Comparison of ENCODE assay signal across 12 cellular contexts in the genomic region with DNA sequence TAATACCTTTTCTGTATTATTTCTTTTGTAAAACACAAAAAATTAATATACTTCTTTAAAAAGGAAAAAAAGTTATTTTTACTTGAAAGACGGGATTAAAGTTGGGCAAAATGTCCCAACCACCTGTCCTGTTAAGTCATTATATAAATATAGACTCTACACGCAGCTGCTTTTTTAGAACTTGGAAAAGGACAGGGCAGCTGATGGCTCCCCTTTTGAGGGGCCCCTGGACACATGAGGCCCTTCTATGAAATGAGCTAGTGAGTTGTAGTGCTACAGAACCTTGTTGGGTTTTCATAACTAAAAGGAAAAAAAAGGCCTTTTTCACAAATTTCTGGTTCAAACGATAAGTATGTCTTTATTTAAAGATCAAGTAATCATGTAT. TPM values are rescaled to one million over a fixed set of nuclear protein-coding genes. Genes with fewer than 3 reads are reported as not detected.
DNase-seq lines count a peak whose midpoint lies in the region; ATAC-seq, FAIRE-seq and TF ChIP-seq lines count a peak whose summit lies in the region.
"Had no signal": no experiment of that assay in that cellular context is flagged by ENCODE, and none has a peak within 500 bp of the region (broad histone marks: within the 10 kb centered on the region; RNA-seq: fewer than 3 reads in every experiment).

No MANE protein-coding gene starts in this region.

- CTCF ChIA-PET in activated CD8-positive, alpha-beta T cell treated with anti-CD3 and anti-CD28 coated beads for 36 hours (lab: Charles Lee): interaction anchor here (1.1 kb wide), 1 partner anchor 153 kb away, joined by 4 read pairs; no protein-coding TSS in a partner anchor

- WGBS in smooth muscle cell (ENCODE audit: low lambda C conversion rate): 83% methylated on average over 3 of the region's 3 CpGs

- H3K9me3 ChIP-seq in keratinocyte (ENCODE audit: control insufficient read depth, low read depth, low read length) (no peaks in the 10 kb centered on the region), smooth muscle cell (replicated peaks; ENCODE audit: low read depth) (no peaks in the 10 kb centered on the region)
- H3K9me3 ChIP-seq: heart left ventricle, upper lobe of right lung had no signal

- H3K27me3 Mint-ChIP-seq in activated T-cell treated with anti-CD3 and anti-CD28 coated beads, Interleukin-2, amount 50 U/mL, for 4 hours (ENCODE audit: low read depth): no peaks in the 10 kb centered on the region
- H3K27me3 Mint-ChIP-seq in activated CD8-positive, alpha-beta T cell treated with anti-CD3 and anti-CD28 coated beads for 36 hours: no peaks in the 10 kb centered on the region

- peak overlapping the region; percentile 73 for H3K4me2 ChIP-seq in keratinocyte (ENCODE audit: control insufficient read depth, extremely low read depth, insufficient read depth, low read depth, low read length)
- H3K4me2 ChIP-seq in smooth muscle cell: peak overlapping the region; percentile 85

- peak overlapping the region; percentile 89 for H2AFZ ChIP-seq in keratinocyte (ENCODE audit: control insufficient read depth, low read length)
- H2AFZ ChIP-seq in smooth muscle cell (ENCODE audit: low read depth): no peak overlapping the region

- no peaks in the 10 kb centered on the region for H4K20me1 ChIP-seq in keratinocyte (ENCODE audit: control insufficient read depth, extremely low read depth, insufficient read depth, low read length)
- no peaks in the 10 kb centered on the region for H4K20me1 ChIP-seq in smooth muscle cell (ENCODE audit: low read depth)

- FAIRE-seq in keratinocyte (lab: Jason Lieb, UNC): no peak

- H3K27ac ChIP-seq in keratinocyte (ENCODE audit: control insufficient read depth, insufficient read depth, low read length) (no peak overlapping the region), smooth muscle cell (ENCODE audit: low read depth) (no peak overlapping the region), coronary artery (no peak overlapping the region)
- H3K27ac ChIP-seq: heart left ventricle had no signal

- H3K9me3 Mint-ChIP-seq in activated T-cell treated with anti-CD3 and anti-CD28 coated beads, Interleukin-2, amount 50 U/mL, for 4 hours: no peaks in the 10 kb centered on the region
- H3K9me3 Mint-ChIP-seq in activated CD8-positive, alpha-beta T cell treated with anti-CD3 and anti-CD28 coated beads for 36 hours: no peaks in the 10 kb centered on the region

- H3K9ac ChIP-seq in keratinocyte (ENCODE audit: control insufficient read depth, extremely low read depth, insufficient read depth, low read length): no peak overlapping the region
- no peak overlapping the region for H3K9ac ChIP-seq in smooth muscle cell (ENCODE audit: low read depth)

- H3K27me3 ChIP-seq in keratinocyte (ENCODE audit: control insufficient read depth, extremely low read depth, insufficient read depth, low read length) (no peaks in the 10 kb centered on the region), smooth muscle cell (ENCODE audit: low read depth) (no peaks in the 10 kb centered on the region)
- H3K27me3 ChIP-seq: upper lobe of right lung had no signal

- intact Hi-C loops in activated CD8-positive, alpha-beta T cell treated with anti-CD3 and anti-CD28 coated beads for 36 hours (cut with micrococcal nuclease): no loop called here

- H3K9me1 ChIP-seq in keratinocyte (ENCODE audit: control insufficient read depth, extremely low read depth, insufficient read depth, low read length): no peaks in the 10 kb centered on the region

- H3K79me2 ChIP-seq in keratinocyte (ENCODE audit: control insufficient read depth, insufficient read depth, low read length): no peaks in the 10 kb centered on the region
- no peaks in the 10 kb centered on the region for H3K79me2 ChIP-seq in smooth muscle cell (ENCODE audit: low read depth)

- H3K4me3 ChIP-seq in keratinocyte (ENCODE audit: control insufficient read depth in 2 of 3, extremely low read depth in 1 of 3, insufficient read depth in 2 of 3, low read depth in 1 of 3, low read length in 3 of 3) (no peak overlapping the region), smooth muscle cell (peak overlapping the region; percentile 62), coronary artery (no peak overlapping the region)

- H3K4me1 Mint-ChIP-seq in activated T-cell treated with anti-CD3 and anti-CD28 coated beads, Interleukin-2, amount 50 U/mL, for 4 hours (ENCODE audit: low read depth): peaks cover 4% of the 10 kb centered on the region
- peaks cover 3% of the 10 kb centered on the region for H3K4me1 Mint-ChIP-seq in activated CD8-positive, alpha-beta T cell treated with anti-CD3 and anti-CD28 coated beads for 36 hours (ENCODE audit: low read depth)

- ATAC-seq in activated T-cell treated with anti-CD3 and anti-CD28 coated beads, Interleukin-2, amount 50 U/mL, for 4 hours: no peak
- ATAC-seq in activated CD8-positive, alpha-beta T cell treated with anti-CD3 and anti-CD28 coated beads for 36 hours: no peak

- POLR2A ChIA-PET in activated CD8-positive, alpha-beta T cell treated with anti-CD3 and anti-CD28 coated beads for 36 hours (lab: Charles Lee): no interaction called here

- peaks cover 3% of the 10 kb centered on the region for H3K36me3 Mint-ChIP-seq in activated T-cell treated with anti-CD3 and anti-CD28 coated beads, Interleukin-2, amount 50 U/mL, for 4 hours (ENCODE audit: insufficient read depth)
- H3K36me3 Mint-ChIP-seq in activated CD8-positive, alpha-beta T cell treated with anti-CD3 and anti-CD28 coated beads for 36 hours (ENCODE audit: low read depth): peaks cover 4% of the 10 kb centered on the region

- TF ChIP-seq CTCF in activated CD8-positive, alpha-beta T cell treated with anti-CD3 and anti-CD28 coated beads for 36 hours (IDR thresholded peaks at IDR 0.05): no peak
- TF ChIP-seq CTCF in keratinocyte (optimal IDR thresholded peaks at IDR 0.05 in 1 of 3, IDR thresholded peaks at IDR 0.05 in 1 of 3, conservative IDR thresholded peaks at IDR 0.05 in 1 of 3; ENCODE audit: extremely low read depth in 1 of 3, insufficient read depth in 2 of 3, low read length in 3 of 3) (no peak), smooth muscle cell (IDR thresholded peaks at IDR 0.05; ENCODE audit: borderline replicate concordance, insufficient read depth, poor library complexity, severe bottlenecking) (no peak), coronary artery (IDR thresholded peaks at IDR 0.05) (no peak)

- DNase-seq in activated T-cell treated with anti-CD3 and anti-CD28 coated beads, Interleukin-2, amount 50 U/mL, for 4 hours: no peak
- no peak for DNase-seq in activated T-cell treated with anti-CD3 and anti-CD28 coated beads, Interleukin-2, amount 50 U/mL, for 48 hours
- no peak for DNase-seq in activated CD8-positive, alpha-beta T cell treated with anti-CD3 and anti-CD28 coated beads for 36 hours
- DNase-seq in keratinocyte (ENCODE audit: low read depth, low spot score): no peak
- DNase-seq in smooth muscle cell (lab: John Stamatoyannopoulos, UW; ENCODE audit: unreplicated experiment): no peak
- no peak for DNase-seq in stimulated activated CD4-positive, alpha-beta T cell treated with anti-CD3 and anti-CD28 coated beads, Interleukin-2, amount 100 ng/mL, for 48 hours
- no peak for DNase-seq in NCI-H2196 treated with DMSO at 0.1 percent for 48 hours (lab: John Stamatoyannopoulos, UW; ENCODE audit: unreplicated experiment)
- no peak for DNase-seq in coronary artery (ENCODE audit: low spot score)
- DNase-seq: amniotic stem cell had no signal

- dilution Hi-C loops in keratinocyte (cut with MboI; ENCODE audit: extremely low pct_ligation_motif_present, low sequenced_read_pairs): no loop called here

- H3K27ac Mint-ChIP-seq in activated CD8-positive, alpha-beta T cell treated with anti-CD3 and anti-CD28 coated beads for 36 hours: no peak overlapping the region

- H3K36me3 ChIP-seq in keratinocyte (ENCODE audit: control insufficient read depth in 2 of 2, extremely low read depth in 1 of 2, insufficient read depth in 2 of 2, low read length in 2 of 2) (no peaks in the 10 kb centered on the region), smooth muscle cell (ENCODE audit: low read depth) (no peaks in the 10 kb centered on the region)
- H3K36me3 ChIP-seq: heart left ventricle, upper lobe of right lung had no signal

- no peaks in the 10 kb centered on the region for H3K4me1 ChIP-seq in keratinocyte (ENCODE audit: control insufficient read depth, extremely low read depth, insufficient read depth, low read length)
- H3K4me1 ChIP-seq in smooth muscle cell (ENCODE audit: low read depth): no peaks in the 10 kb centered on the region
- H3K4me1 ChIP-seq: upper lobe of right lung had no signal

- H3F3A ChIP-seq in smooth muscle cell (ENCODE audit: low read depth): no peaks in the 10 kb centered on the region

- peak overlapping the region; percentile 75 for H3K4me3 Mint-ChIP-seq in activated T-cell treated with anti-CD3 and anti-CD28 coated beads, Interleukin-2, amount 50 U/mL, for 4 hours
- peak overlapping the region; percentile 75 for H3K4me3 Mint-ChIP-seq in activated CD8-positive, alpha-beta T cell treated with anti-CD3 and anti-CD28 coated beads for 36 hours

RNA-seq across cellular contexts. Expression of gene BEX2, which starts 0.6 kb away (rescaled TPM):
- 10 to 100 TPM; 16.0 to 17.9 (median 16.5) TPM for total RNA-seq in activated T-cell treated with anti-CD3 and anti-CD28 coated beads, Interleukin-2, amount 50 U/mL, for 4 hours
- 10 to 100 TPM; 13.6 to 14.6 TPM for total RNA-seq in activated CD8-positive, alpha-beta T cell treated with anti-CD3 and anti-CD28 coated beads for 36 hours
- polyA plus RNA-seq in keratinocyte (4.5 to 6.5 TPM (median 5.9 TPM) in 3 replicates), smooth muscle cell (3.6 and 6.3 TPM in 2 replicates)
- 9.3 TPM for polyA plus RNA-seq in keratinocyte (2011; ENCODE audit: low read depth)
- 7.1 and 8.0 TPM in 2 replicates for polyA plus RNA-seq in keratinocyte (2011; cell fraction: cytosol; rRNA removed)
- 3.4 and 4.7 TPM in 2 replicates for polyA plus RNA-seq in keratinocyte (2011; cell fraction: nucleus; rRNA removed)
- polyA plus RNA-seq in keratinocyte (2012; ENCODE audit: low replicate concordance): 4.1 and 21.7 TPM in 2 replicates
- 2.2 to 2.7 TPM in 2 of 3 replicates, not detected in the other for polyA minus RNA-seq in keratinocyte
- polyA minus RNA-seq in keratinocyte (2011; cell fraction: cytosol; rRNA and poly(A)+ RNA removed): not detected
- polyA minus RNA-seq in keratinocyte (2011; cell fraction: nucleus; rRNA and poly(A)+ RNA removed): 1.1 TPM in 1 of 2 replicates, not detected in the other
- 4.7 and 6.6 TPM in 2 replicates for total RNA-seq in smooth muscle cell

RNA-seq across cellular contexts. Expression of gene TCEAL7, which starts 18.6 kb away (rescaled TPM):
- total RNA-seq in activated T-cell treated with anti-CD3 and anti-CD28 coated beads, Interleukin-2, amount 50 U/mL, for 4 hours: not detected
- not detected for total RNA-seq in activated CD8-positive, alpha-beta T cell treated with anti-CD3 and anti-CD28 coated beads for 36 hours
- 0.08 to 0.25 TPM (median 0.10 TPM) in 3 replicates for polyA plus RNA-seq in keratinocyte
- polyA plus RNA-seq in keratinocyte (2011; ENCODE audit: low read depth): 0.22 TPM
- polyA plus RNA-seq in keratinocyte (2011; cell fraction: cytosol; rRNA removed): not detected in 2 replicates
- polyA plus RNA-seq in keratinocyte (2011; cell fraction: nucleus; rRNA removed): 0.15 TPM in 1 of 2 replicates, not detected in the other
- polyA plus RNA-seq in keratinocyte (2012; ENCODE audit: low replicate concordance): 0.22 TPM in 1 of 2 replicates, not detected in the other
- polyA minus RNA-seq in keratinocyte: 0.45 to 2.3 TPM in 2 of 3 replicates, not detected in the other
- not detected for polyA minus RNA-seq in keratinocyte (2011; cell fraction: cytosol; rRNA and poly(A)+ RNA removed)
- not detected in 2 replicates for polyA minus RNA-seq in keratinocyte (2011; cell fraction: nucleus; rRNA and poly(A)+ RNA removed)
- 19.7 and 32.1 TPM in 2 replicates for total RNA-seq in smooth muscle cell
- 13.8 and 21.4 TPM in 2 replicates for polyA plus RNA-seq in smooth muscle cell
- total RNA-seq: A673 had no signal

RNA-seq across cellular contexts. Expression of gene TCEAL5, which starts 34.8 kb away (rescaled TPM):
- not detected for total RNA-seq in activated T-cell treated with anti-CD3 and anti-CD28 coated beads, Interleukin-2, amount 50 U/mL, for 4 hours
- total RNA-seq in activated CD8-positive, alpha-beta T cell treated with anti-CD3 and anti-CD28 coated beads for 36 hours: not detected
- polyA plus RNA-seq in keratinocyte: not detected in 3 replicates
- not detected for polyA plus RNA-seq in keratinocyte (2011; ENCODE audit: low read depth)
- not detected in 2 replicates for polyA plus RNA-seq in keratinocyte (2011; cell fraction: cytosol; rRNA removed)
- not detected in 2 replicates for polyA plus RNA-seq in keratinocyte (2011; cell fraction: nucleus; rRNA removed)
- polyA plus RNA-seq in keratinocyte (2012; ENCODE audit: low replicate concordance): not detected in 2 replicates
- polyA minus RNA-seq in keratinocyte: not detected in 3 replicates
- polyA minus RNA-seq in keratinocyte (2011; cell fraction: cytosol; rRNA and poly(A)+ RNA removed): not detected
- not detected in 2 replicates for polyA minus RNA-seq in keratinocyte (2011; cell fraction: nucleus; rRNA and poly(A)+ RNA removed)
- total RNA-seq in smooth muscle cell: not detected in 2 replicates
- polyA plus RNA-seq in smooth muscle cell: not detected in 2 replicates
- total RNA-seq: upper lobe of right lung had no signal

RNA-seq across cellular contexts. Expression of gene TCEAL9, which starts 44.9 kb away (rescaled TPM):
- total RNA-seq in activated T-cell treated with anti-CD3 and anti-CD28 coated beads, Interleukin-2, amount 50 U/mL, for 4 hours: 1 to 10 TPM; 1.3 to 2.6 (median 1.8) TPM
- total RNA-seq in activated CD8-positive, alpha-beta T cell treated with anti-CD3 and anti-CD28 coated beads for 36 hours: 1 to 10 TPM; 6.8 to 7.5 TPM
- 45.9 to 104 TPM (median 57.8 TPM) in 3 replicates for polyA plus RNA-seq in keratinocyte
- polyA plus RNA-seq in keratinocyte (2011; ENCODE audit: low read depth): 128 TPM
- polyA plus RNA-seq in keratinocyte (2011; cell fraction: cytosol; rRNA removed): 58.9 and 65.5 TPM in 2 replicates
- polyA plus RNA-seq in keratinocyte (2011; cell fraction: nucleus; rRNA removed): 28.4 and 66.7 TPM in 2 replicates
- polyA plus RNA-seq in keratinocyte (2012; ENCODE audit: low replicate concordance): 92.6 and 108 TPM in 2 replicates
- polyA minus RNA-seq in keratinocyte: 0.95 to 9.3 TPM (median 4.4 TPM) in 3 replicates
- polyA minus RNA-seq in keratinocyte (2011; cell fraction: cytosol; rRNA and poly(A)+ RNA removed): 13.6 TPM
- 3.0 and 12.2 TPM in 2 replicates for polyA minus RNA-seq in keratinocyte (2011; cell fraction: nucleus; rRNA and poly(A)+ RNA removed)
- total RNA-seq in smooth muscle cell: 255 and 302 TPM in 2 replicates
- 232 and 267 TPM in 2 replicates for polyA plus RNA-seq in smooth muscle cell

RNA-seq across cellular contexts. Expression of gene TCEAL8, which starts 56.4 kb away (rescaled TPM):
- total RNA-seq in activated T-cell treated with anti-CD3 and anti-CD28 coated beads, Interleukin-2, amount 50 U/mL, for 4 hours: 10 to 100 TPM; 17.1 to 23.4 (median 21.2) TPM
- total RNA-seq in activated CD8-positive, alpha-beta T cell treated with anti-CD3 and anti-CD28 coated beads for 36 hours: 10 to 100 TPM; 30.8 to 31.0 TPM
- 45.6 to 84.7 TPM (median 53.6 TPM) in 3 replicates for polyA plus RNA-seq in keratinocyte
- 15.9 TPM for polyA plus RNA-seq in keratinocyte (2011; ENCODE audit: low read depth)
- 62.1 and 93.7 TPM in 2 replicates for polyA plus RNA-seq in keratinocyte (2011; cell fraction: cytosol; rRNA removed)
- polyA plus RNA-seq in keratinocyte (2011; cell fraction: nucleus; rRNA removed): 28.4 and 42.3 TPM in 2 replicates
- polyA plus RNA-seq in keratinocyte (2012; ENCODE audit: low replicate concordance): 33.3 and 60.6 TPM in 2 replicates
- polyA minus RNA-seq in keratinocyte: 2.1 to 18.6 TPM (median 10.2 TPM) in 3 replicates
- polyA minus RNA-seq in keratinocyte (2011; cell fraction: cytosol; rRNA and poly(A)+ RNA removed): 11.1 TPM
- 4.7 and 12.5 TPM in 2 replicates for polyA minus RNA-seq in keratinocyte (2011; cell fraction: nucleus; rRNA and poly(A)+ RNA removed)
- 157 and 187 TPM in 2 replicates for total RNA-seq in smooth muscle cell
- 113 and 140 TPM in 2 replicates for polyA plus RNA-seq in smooth muscle cell

Comparison
In these comparisons a context has a peak if more than half of its experiments do, and no peak if none do; other contexts are left out.
1. RNA of gene TCEAL7, which starts 18.6 kb away (total RNA-seq): 19.7 to 32.1 TPM in smooth muscle cell; not detected in activated CD8-positive, alpha-beta T cell treated with anti-CD3 and anti-CD28 coated beads for 36 hours and not detected in activated T-cell treated with anti-CD3 and anti-CD28 coated beads, Interleukin-2, amount 50 U/mL, for 4 hours; every median in the first group is over 10 times any median in the second.